Comparison of ENCODE assay signal across 24 cellular contexts in the genomic region with DNA sequence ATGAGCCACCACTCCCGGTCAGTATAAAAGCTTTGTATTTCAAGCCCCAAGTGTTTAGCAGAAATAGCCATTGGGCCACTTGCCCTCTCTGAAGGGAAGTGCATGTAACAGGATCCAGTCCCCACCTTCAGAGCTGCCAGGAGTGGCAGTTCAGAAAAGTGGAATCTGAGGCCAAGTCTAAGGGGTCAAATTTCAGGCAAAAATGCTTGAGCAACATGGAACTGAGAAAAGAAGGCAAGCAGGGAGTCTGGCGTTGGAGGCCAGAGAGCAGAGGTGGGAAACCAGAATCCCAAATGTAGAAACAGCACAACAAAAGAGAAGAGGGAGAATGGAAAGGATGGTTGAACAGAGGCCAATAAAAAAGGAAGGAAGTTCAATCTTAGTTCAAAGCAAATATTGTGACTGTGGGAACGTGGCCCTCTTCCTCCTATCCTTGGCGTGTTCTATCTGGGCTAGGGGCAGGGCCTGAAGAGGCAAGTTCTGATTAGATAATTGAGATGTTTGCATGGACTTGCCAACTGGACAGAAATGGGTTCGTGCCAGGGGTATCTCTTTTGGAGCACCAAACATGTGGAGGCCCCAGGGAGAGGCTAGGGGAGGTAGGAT.
DNase-seq lines count a peak whose midpoint lies in the region; ATAC-seq, FAIRE-seq and TF ChIP-seq lines count a peak whose summit lies in the region.
"Had no signal": no experiment of that assay in that cellular context is flagged by ENCODE, and none has a peak within 500 bp of the region (broad histone marks: within the 10 kb centered on the region; RNA-seq: fewer than 3 reads in every experiment).

No MANE protein-coding gene starts in this region.

- no peaks in the 10 kb centered on the region for H3K79me2 ChIP-seq in astrocyte (ENCODE audit: insufficient read depth, low read length)
- H3K79me2 ChIP-seq in smooth muscle cell (ENCODE audit: low read depth), result no peaks in the 10 kb centered on the region

- H3K4me2 ChIP-seq in astrocyte (ENCODE audit: low read length) (no peak overlapping the region), smooth muscle cell (no peak overlapping the region)
- H3K4me2 ChIP-seq: GM23338 had no signal

- H3K9me3 ChIP-seq in left ventricle myocardium inferior (replicated peaks), result no peaks in the 10 kb centered on the region
- H3K9me3 ChIP-seq in astrocyte (ENCODE audit: insufficient read depth, low read depth, low read length), result no peaks in the 10 kb centered on the region
- H3K9me3 ChIP-seq in smooth muscle cell (replicated peaks; ENCODE audit: low read depth), result no peaks in the 10 kb centered on the region
- H3K9me3 ChIP-seq in colonic mucosa, result no peaks in the 10 kb centered on the region
- H3K9me3 ChIP-seq: adrenal gland, breast epithelium, mucosa of descending colon, upper lobe of right lung had no signal

- peaks cover 7% of the 10 kb centered on the region for H3K4me1 ChIP-seq in left ventricle myocardium inferior
- peaks cover 16% of the 10 kb centered on the region for H3K4me1 ChIP-seq in astrocyte (ENCODE audit: insufficient read depth, low read length)
- H3K4me1 ChIP-seq in smooth muscle cell (ENCODE audit: low read depth), result no peaks in the 10 kb centered on the region
- no peaks in the 10 kb centered on the region for H3K4me1 ChIP-seq in colonic mucosa
- H3K4me1 ChIP-seq: adrenal gland, breast epithelium, upper lobe of right lung had no signal

- H3K36me3 Mint-ChIP-seq in astrocyte (ENCODE audit: low read depth, unreplicated experiment), result no peaks in the 10 kb centered on the region

- ATAC-seq in left cardiac atrium, result peak; percentile 16 to 25
- no peak for ATAC-seq in HG03432 (IDR thresholded peaks at IDR 0.05; ENCODE audit: unreplicated experiment)
- ATAC-seq: GM23338, mucosa of descending colon, upper lobe of right lung had no signal

- H3K4me1 Mint-ChIP-seq in astrocyte (ENCODE audit: low read depth, unreplicated experiment), result peaks cover 15% of the 10 kb centered on the region

- H3K27me3 Mint-ChIP-seq in astrocyte (ENCODE audit: low read depth, unreplicated experiment), result no peaks in the 10 kb centered on the region

- no peaks in the 10 kb centered on the region for H3F3A ChIP-seq in smooth muscle cell (ENCODE audit: low read depth)

- no peak overlapping the region for H3K4me3 Mint-ChIP-seq in astrocyte (ENCODE audit: unreplicated experiment)
- H3K4me3 Mint-ChIP-seq: dendritic cell treated with granulocyte-macrophage colony-stimulating factor and Interleukin-4, amounts not matched to agents 40 ng/mL and 50 ng/mL, for 4 days; GM23338; nephron progenitor cell had no signal

- intact Hi-C loops in left cardiac atrium (cut with DNase I), result no loop called here
- intact Hi-C loops in left ventricle myocardium inferior (cut with micrococcal nuclease), result no loop called here
- intact Hi-C loops in colonic mucosa (cut with DNase I), result no loop called here

- TF ChIP-seq CTCF in left ventricle myocardium inferior (IDR thresholded peaks at IDR 0.05; ENCODE audit: borderline replicate concordance) (no peak), astrocyte (IDR thresholded peaks at IDR 0.05; ENCODE audit: insufficient read depth, low read depth, low read length) (no peak), fibroblast of mammary gland (conservative IDR thresholded peaks at IDR 0.05; ENCODE audit: control insufficient read depth, insufficient read depth, low read depth, low read length) (no peak), smooth muscle cell (IDR thresholded peaks at IDR 0.05; ENCODE audit: borderline replicate concordance, insufficient read depth, poor library complexity, severe bottlenecking) (no peak), colonic mucosa (IDR thresholded peaks at IDR 0.05) (no peak)

- H3K27ac ChIP-seq in left ventricle myocardium inferior (replicated peaks), result no peak overlapping the region
- H3K27ac ChIP-seq in astrocyte (ENCODE audit: low read depth, low read length), result peak overlapping the region; percentile 61
- H3K27ac ChIP-seq in smooth muscle cell (ENCODE audit: low read depth), result peak overlapping the region; percentile 81
- H3K27ac ChIP-seq in colonic mucosa, result no peak overlapping the region
- H3K27ac ChIP-seq: adrenal gland, breast epithelium, HL-60, upper lobe of right lung had no signal

- H3K9me3 Mint-ChIP-seq in astrocyte (ENCODE audit: unreplicated experiment), result peaks cover 3% of the 10 kb centered on the region

- no peak for FAIRE-seq in astrocyte (lab: Jason Lieb, UNC)
- FAIRE-seq: A204.1 had no signal

- H4K20me1 ChIP-seq in astrocyte (ENCODE audit: insufficient read depth, low read length) (no peaks in the 10 kb centered on the region), smooth muscle cell (ENCODE audit: low read depth) (no peaks in the 10 kb centered on the region)

- H3K27ac Mint-ChIP-seq in astrocyte (ENCODE audit: unreplicated experiment), result peak overlapping the region; percentile 86
- H3K27ac Mint-ChIP-seq: dendritic cell treated with granulocyte-macrophage colony-stimulating factor and Interleukin-4, amounts not matched to agents 40 ng/mL and 50 ng/mL, for 4 days; GM23338; nephron progenitor cell had no signal

- no peak overlapping the region for H3K9ac ChIP-seq in astrocyte (ENCODE audit: low read length)
- H3K9ac ChIP-seq in smooth muscle cell (ENCODE audit: low read depth), result no peak overlapping the region
- no peak overlapping the region for H3K9ac ChIP-seq in colonic mucosa (ENCODE audit: low read depth in 2 of 2, low read length in 2 of 2)

- DNase-seq in left cardiac atrium (peak; percentile 19), left ventricle myocardium inferior (no peak), astrocyte (ENCODE audit: low read depth) (no peak), fibroblast of mammary gland (ENCODE audit: low read depth) (peak; percentile 23), smooth muscle cell (lab: John Stamatoyannopoulos, UW; ENCODE audit: unreplicated experiment) (no peak), NCI-H774 (lab: John Stamatoyannopoulos, UW) (no peak), colonic mucosa (no peak)
- DNase-seq: activated CD4-positive, alpha-beta T cell treated with anti-CD3 and anti-CD28 coated beads, Interleukin-2, amount 50 U/mL, for 48 hours; activated CD4-positive, CD25-positive, alpha-beta regulatory T cell; activated gamma-delta T cell treated with Interleukin-2 at 50 U/mL for 16 hours; adrenal gland; mucosa of descending colon; NCI-H1436; NCI-H69; nephron progenitor cell; stimulated activated CD4-positive, alpha-beta T cell treated with anti-CD3 and anti-CD28 coated beads, Interleukin-1b, Interleukin-23, amount 100 ng/mL, for 48 hours; substantia nigra; upper lobe of right lung had no signal

- H3K36me3 ChIP-seq in left ventricle myocardium inferior (no peaks in the 10 kb centered on the region), astrocyte (ENCODE audit: insufficient read depth, low read length) (no peaks in the 10 kb centered on the region), smooth muscle cell (ENCODE audit: low read depth) (no peaks in the 10 kb centered on the region), colonic mucosa (no peaks in the 10 kb centered on the region)
- H3K36me3 ChIP-seq: adrenal gland, breast epithelium, upper lobe of right lung had no signal

- no peaks in the 10 kb centered on the region for H3K27me3 ChIP-seq in left ventricle myocardium inferior (ENCODE audit: low read depth)
- no peaks in the 10 kb centered on the region for H3K27me3 ChIP-seq in astrocyte (ENCODE audit: insufficient read depth, low read length)
- no peaks in the 10 kb centered on the region for H3K27me3 ChIP-seq in smooth muscle cell (ENCODE audit: low read depth)
- no peaks in the 10 kb centered on the region for H3K27me3 ChIP-seq in colonic mucosa
- H3K27me3 ChIP-seq: adrenal gland, breast epithelium, upper lobe of right lung had no signal

- 86% methylated on average over 5 of the region's 5 CpGs for WGBS in smooth muscle cell (ENCODE audit: low lambda C conversion rate)

- no peak overlapping the region for H3K4me3 ChIP-seq in left ventricle myocardium inferior
- no peak overlapping the region for H3K4me3 ChIP-seq in astrocyte (ENCODE audit: insufficient read depth, low read depth, low read length)
- H3K4me3 ChIP-seq in fibroblast of mammary gland (ENCODE audit: control insufficient read depth, low read depth, low read length), result no peak overlapping the region
- H3K4me3 ChIP-seq in smooth muscle cell, result no peak overlapping the region
- no peak overlapping the region for H3K4me3 ChIP-seq in colonic mucosa
- H3K4me3 ChIP-seq: adrenal gland, breast epithelium, GM23338, mucosa of descending colon, upper lobe of right lung had no signal

- H2AFZ ChIP-seq in astrocyte (ENCODE audit: low read depth, low read length) (peak overlapping the region; percentile 65), smooth muscle cell (ENCODE audit: low read depth) (no peak overlapping the region)
- H2AFZ ChIP-seq: GM23338 had no signal

Comparison
In these comparisons a context has a peak if more than half of its experiments do, and no peak if none do; other contexts are left out.
1. DNase-seq: peak in left cardiac atrium (single experiment) and fibroblast of mammary gland (single experiment); none in left ventricle myocardium inferior (single experiment), astrocyte (single experiment), smooth muscle cell (single experiment), NCI-H774 (single experiment) and colonic mucosa (single experiment).
2. H3K27ac ChIP-seq: peak in astrocyte (single experiment) and smooth muscle cell (single experiment); none in left ventricle myocardium inferior (single experiment) and colonic mucosa (single experiment).